1 cellular context compared by ENCODE assay signal in genomic region chr16:25257504-25257955, GRCh38.
TF ChIP-seq lines count a peak whose summit lies in the region.

Gene ZKSCAN2 (minus strand): TSS chr16:25257845. CDS start chr16:25257127, 718 bp downstream.

TF ChIP-seq in GM23338, 12 proteins besides CTCF, POLR2A, EP300 and RAD21 (continued from another document):
- 0 out of 2 replicates have a peak, but pooled peaks have one; percentile 43 for TF ChIP-seq ETS1 (IDR thresholded peaks at IDR 0.05)
- 0 out of 2 replicates have a peak, but pooled peaks have one; percentile 21 for TF ChIP-seq POLR2AphosphoS5 (IDR thresholded peaks at IDR 0.05; ENCODE audit: low read depth)
